In genomic region chrX:18855919-18856644, GRCh38 we compare ENCODE assay signal across 8 cellular contexts.
DNase-seq lines count a peak whose midpoint lies in the region; ATAC-seq and TF ChIP-seq lines count a peak whose summit lies in the region.

No MANE protein-coding gene starts in this region.

- H3K4me3 Mint-ChIP-seq in activated CD8-positive, alpha-beta T cell treated with anti-CD3 and anti-CD28 coated beads for 36 hours = no peak overlapping the region
- no peak overlapping the region for H3K4me3 Mint-ChIP-seq in activated CD8-positive, alpha-beta T cell treated with anti-CD3 and anti-CD28 coated beads, Interleukin-2, amount 10 ng/mL, durations not matched to agents 7 days and 5 days
- no peak overlapping the region for H3K4me3 Mint-ChIP-seq in type B pancreatic cell

- H3K27ac Mint-ChIP-seq in activated CD8-positive, alpha-beta T cell treated with anti-CD3 and anti-CD28 coated beads for 36 hours = no peak overlapping the region
- no peak overlapping the region for H3K27ac Mint-ChIP-seq in activated CD8-positive, alpha-beta T cell treated with anti-CD3 and anti-CD28 coated beads, Interleukin-2, amount 10 ng/mL, durations not matched to agents 7 days and 5 days
- no peak overlapping the region for H3K27ac Mint-ChIP-seq in type B pancreatic cell

- H3K36me3 Mint-ChIP-seq in activated CD8-positive, alpha-beta T cell treated with anti-CD3 and anti-CD28 coated beads for 36 hours (ENCODE audit: low read depth) = no peaks in the 10 kb centered on the region
- H3K36me3 Mint-ChIP-seq in activated CD8-positive, alpha-beta T cell treated with anti-CD3 and anti-CD28 coated beads, Interleukin-2, amount 10 ng/mL, durations not matched to agents 7 days and 5 days (ENCODE audit: low read depth) = no peaks in the 10 kb centered on the region
- no peaks in the 10 kb centered on the region for H3K36me3 Mint-ChIP-seq in type B pancreatic cell

- CTCF ChIA-PET in activated CD8-positive, alpha-beta T cell treated with anti-CD3 and anti-CD28 coated beads for 36 hours (lab: Charles Lee) = no interaction called here
- CTCF ChIA-PET in activated CD8-positive, alpha-beta T cell treated with anti-CD3 and anti-CD28 coated beads, Interleukin-2, amount 10 ng/mL, durations not matched to agents 7 days and 5 days (lab: Charles Lee) = no interaction called here

- DNase-seq in activated CD8-positive, alpha-beta T cell treated with anti-CD3 and anti-CD28 coated beads for 36 hours = no peak
- no peak for DNase-seq in activated CD8-positive, alpha-beta T cell treated with anti-CD3 and anti-CD28 coated beads, Interleukin-2, amount 10 ng/mL, durations not matched to agents 7 days and 5 days
- peak; percentile 59 for DNase-seq in RPMI7951 (ENCODE audit: low read depth)
- peak; percentile 6 for DNase-seq in smooth muscle cell of the brain vasculature (ENCODE audit: low read depth, low spot score)
- no peak for DNase-seq in T1000 (lab: John Stamatoyannopoulos, UW)
- DNase-seq in OCI-M2 (lab: John Stamatoyannopoulos, UW; ENCODE audit: unreplicated experiment) = no peak
- DNase-seq in type B pancreatic cell (ENCODE audit: extremely low spot score, unreplicated experiment) = no peak

- peak; percentile 67 for ATAC-seq in activated CD8-positive, alpha-beta T cell treated with anti-CD3 and anti-CD28 coated beads for 36 hours
- ATAC-seq in activated CD8-positive, alpha-beta T cell treated with anti-CD3 and anti-CD28 coated beads, Interleukin-2, amount 10 ng/mL, durations not matched to agents 7 days and 5 days = no peak
- peak; percentile 94 for ATAC-seq in HG02885 (IDR thresholded peaks at IDR 0.05; ENCODE audit: poor library complexity, unreplicated experiment)

- POLR2A ChIA-PET in activated CD8-positive, alpha-beta T cell treated with anti-CD3 and anti-CD28 coated beads for 36 hours (lab: Charles Lee) = no interaction called here
- POLR2A ChIA-PET in activated CD8-positive, alpha-beta T cell treated with anti-CD3 and anti-CD28 coated beads, Interleukin-2, amount 10 ng/mL, durations not matched to agents 7 days and 5 days (lab: Charles Lee) = interaction anchor here (0.5 kb wide), 1 partner anchor 131 kb away, joined by 3 read pairs; no protein-coding TSS in a partner anchor

- peaks cover 28% of the 10 kb centered on the region for H3K4me1 Mint-ChIP-seq in activated CD8-positive, alpha-beta T cell treated with anti-CD3 and anti-CD28 coated beads for 36 hours (ENCODE audit: low read depth)
- H3K4me1 Mint-ChIP-seq in activated CD8-positive, alpha-beta T cell treated with anti-CD3 and anti-CD28 coated beads, Interleukin-2, amount 10 ng/mL, durations not matched to agents 7 days and 5 days (ENCODE audit: low read depth) = peaks cover 14% of the 10 kb centered on the region
- no peaks in the 10 kb centered on the region for H3K4me1 Mint-ChIP-seq in type B pancreatic cell (ENCODE audit: unreplicated experiment)

- no peaks in the 10 kb centered on the region for H3K9me3 Mint-ChIP-seq in activated CD8-positive, alpha-beta T cell treated with anti-CD3 and anti-CD28 coated beads for 36 hours
- no peaks in the 10 kb centered on the region for H3K9me3 Mint-ChIP-seq in activated CD8-positive, alpha-beta T cell treated with anti-CD3 and anti-CD28 coated beads, Interleukin-2, amount 10 ng/mL, durations not matched to agents 7 days and 5 days (ENCODE audit: insufficient read depth)
- H3K9me3 Mint-ChIP-seq in type B pancreatic cell = peaks cover 18% of the 10 kb centered on the region

- intact Hi-C loops in activated CD8-positive, alpha-beta T cell treated with anti-CD3 and anti-CD28 coated beads for 36 hours (cut with micrococcal nuclease) = no loop called here

- no peak for TF ChIP-seq CTCF in activated CD8-positive, alpha-beta T cell treated with anti-CD3 and anti-CD28 coated beads for 36 hours (IDR thresholded peaks at IDR 0.05)
- TF ChIP-seq CTCF in type B pancreatic cell (conservative IDR thresholded peaks at IDR 0.05) = no peak

- no peaks in the 10 kb centered on the region for H3K27me3 Mint-ChIP-seq in activated CD8-positive, alpha-beta T cell treated with anti-CD3 and anti-CD28 coated beads for 36 hours
- H3K27me3 Mint-ChIP-seq in activated CD8-positive, alpha-beta T cell treated with anti-CD3 and anti-CD28 coated beads, Interleukin-2, amount 10 ng/mL, durations not matched to agents 7 days and 5 days (ENCODE audit: low read depth) = no peaks in the 10 kb centered on the region
- H3K27me3 Mint-ChIP-seq in type B pancreatic cell = no peaks in the 10 kb centered on the region

Comparison
In these comparisons a context has a peak if more than half of its experiments do, and no peak if none do; other contexts are left out.
1. DNase-seq: peak in RPMI7951 (single experiment) and smooth muscle cell of the brain vasculature (single experiment); none in activated CD8-positive, alpha-beta T cell treated with anti-CD3 and anti-CD28 coated beads for 36 hours (single experiment), activated CD8-positive, alpha-beta T cell treated with anti-CD3 and anti-CD28 coated beads, Interleukin-2, amount 10 ng/mL, durations not matched to agents 7 days and 5 days (single experiment), T1000 (single experiment), OCI-M2 (single experiment) and type B pancreatic cell (single experiment).